1 cellular context compared by ENCODE assay signal in genomic region chr6:143060806-143061596, GRCh38.
TF ChIP-seq lines count a peak whose summit lies in the region.

AIG1 (plus strand) TSS chr6:143060889; CDS start chr6:143060926, 37 bp downstream.

TF ChIP-seq in K562, 482 proteins besides CTCF, POLR2A, EP300 and RAD21 (continued from another document and continues in another):
- TF ChIP-seq TFE3 (CRISPR knock-in tag; IDR thresholded peaks at IDR 0.05) (no peak), MEIS2 (IDR thresholded peaks at IDR 0.05; ENCODE audit: partially characterized antibody) (no peak), SAFB2 (IDR thresholded peaks at IDR 0.05; ENCODE audit: borderline replicate concordance, low read depth, low read length, severe bottlenecking) (no peak), OTX1 (CRISPR knock-in tag; IDR thresholded peaks at IDR 0.05) (0 out of 2 replicates have a peak, but pooled peaks have one; percentile 36), NFE2 (IDR thresholded peaks at IDR 0.05; ENCODE audit: low read depth) (no peak), BCL6 (CRISPR knock-in tag; IDR thresholded peaks at IDR 0.05) (no peak), ESRRB (CRISPR knock-in tag; IDR thresholded peaks at IDR 0.05; ENCODE audit: borderline replicate concordance) (no peak), ARID2 (IDR thresholded peaks at IDR 0.05) (no peak), ZNF277 (CRISPR knock-in tag; IDR thresholded peaks at IDR 0.05; ENCODE audit: borderline replicate concordance) (no peak), ZNF274 (IDR thresholded peaks at IDR 0.05; ENCODE audit: borderline replicate concordance, low read depth, low read length) (no peak), SPI1 (IDR thresholded peaks at IDR 0.05; ENCODE audit: borderline replicate concordance, low read depth, low read length) (no peak), GTF3C2 (IDR thresholded peaks at IDR 0.05; ENCODE audit: borderline replicate concordance, extremely low read depth, insufficient read length) (no peak), MCM2 (IDR thresholded peaks at IDR 0.05; ENCODE audit: low read depth) (no peak), DEAF1 (CRISPR knock-in tag; IDR thresholded peaks at IDR 0.05) (no peak), FOXP4 (CRISPR knock-in tag; IDR thresholded peaks at IDR 0.05; ENCODE audit: borderline replicate concordance) (0 out of 2 replicates have a peak, but pooled peaks have one; percentile 79), U2AF1 (optimal IDR thresholded peaks at IDR 0.05; ENCODE audit: low read depth, low read length) (no peak), ZNF133 (CRISPR knock-in tag; IDR thresholded peaks at IDR 0.05) (no peak), NONO (IDR thresholded peaks at IDR 0.05; ENCODE audit: low read depth in 2 of 2, low read length in 1 of 2) (no peak), TSHZ1 (CRISPR knock-in tag; IDR thresholded peaks at IDR 0.05) (no peak), PPARD (CRISPR knock-in tag; IDR thresholded peaks at IDR 0.05) (no peak), IFI16 (CRISPR knock-in tag; IDR thresholded peaks at IDR 0.05) (no peak), HDGF (IDR thresholded peaks at IDR 0.05) (0 out of 2 replicates have a peak, but pooled peaks have one; percentile 29), NELFE (IDR thresholded peaks at IDR 0.05; ENCODE audit: insufficient read depth, insufficient read length) (no peak), ZNF12 (CRISPR knock-in tag; IDR thresholded peaks at IDR 0.05) (no peak), STAT5A (IDR thresholded peaks at IDR 0.05; ENCODE audit: borderline replicate concordance, low read length) (no peak), DDX20 (tag; IDR thresholded peaks at IDR 0.05; ENCODE audit: low read depth) (no peak), POLR2H (tag; IDR thresholded peaks at IDR 0.05; ENCODE audit: low read depth) (no peak), MLX (CRISPR knock-in tag; conservative IDR thresholded peaks at IDR 0.05) (no peak), E2F4 (CRISPR knock-in tag; IDR thresholded peaks at IDR 0.05; ENCODE audit: low read depth) (no peak), ZNF707 (CRISPR knock-in tag; conservative IDR thresholded peaks at IDR 0.05) (no peak), PRPF4 (IDR thresholded peaks at IDR 0.05; ENCODE audit: insufficient read depth, low read depth, low read length, poor library complexity, severe bottlenecking) (no peak), HSF4 (CRISPR knock-in tag; IDR thresholded peaks at IDR 0.05; ENCODE audit: borderline replicate concordance) (no peak), ZNF830 (CRISPR knock-in tag; IDR thresholded peaks at IDR 0.05) (no peak), ZNF124 (CRISPR knock-in tag; IDR thresholded peaks at IDR 0.05) (no peak), MYC (IDR thresholded peaks at IDR 0.05; ENCODE audit: low read depth, low read length) (peak; percentile 83), MYC (CRISPR knock-in tag; IDR thresholded peaks at IDR 0.05; ENCODE audit: borderline replicate concordance, low read depth) (peak; percentile 91), STAT5B (CRISPR knock-in tag; IDR thresholded peaks at IDR 0.05) (no peak), ETS1 (conservative IDR thresholded peaks at IDR 0.05; ENCODE audit: control insufficient read depth, low read depth, low read length) (0 out of 2 replicates have a peak, but pooled peaks have one; percentile 55)
